Comparison of ENCODE assay signal across 8 cellular contexts in the genomic region with DNA sequence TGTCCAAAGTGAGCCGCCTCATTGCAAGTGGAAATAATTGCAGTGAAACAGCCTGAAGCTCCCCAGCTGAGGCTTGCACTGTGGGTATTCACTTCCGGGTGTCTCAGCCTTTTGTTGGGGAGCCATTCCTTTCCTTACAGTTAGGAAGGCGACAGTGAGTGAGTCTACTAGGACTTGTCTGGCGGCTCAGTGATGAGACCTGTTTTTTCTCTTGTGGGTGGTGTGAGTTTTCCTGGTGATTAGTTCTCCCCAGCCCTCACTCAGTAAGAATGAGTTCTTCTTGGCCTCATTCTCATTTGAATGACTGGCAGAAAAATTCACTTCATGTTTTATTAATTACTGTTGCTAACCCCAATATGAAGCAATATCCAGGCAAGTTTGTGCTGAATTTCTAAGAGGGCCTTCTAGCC. TPM values are rescaled to one million over a fixed set of nuclear protein-coding genes. Genes with fewer than 3 reads are reported as not detected.
DNase-seq lines count a peak whose midpoint lies in the region; ATAC-seq and TF ChIP-seq lines count a peak whose summit lies in the region.

No MANE protein-coding gene starts in this region.

- H3K4me1 Mint-ChIP-seq in T-cell, result peaks cover 32 to 45% (median 36%) of the 10 kb centered on the region in 3 donors
- H3K4me1 Mint-ChIP-seq in stimulated activated effector memory CD8-positive, alpha-beta T cell treated with anti-CD3 and anti-CD28 coated beads, Interleukin-12 subunit alpha, Interleukin-12 subunit beta, amount 100 ng/mL, for 72 hours, result peaks cover 12% of the 10 kb centered on the region

- 71 to 73% methylated on average over 4 of the region's 4 CpGs for WGBS in aorta, 2 donors

- peak overlapping the region; percentile 79 to 82 for H3K27ac Mint-ChIP-seq in T-cell
- H3K27ac Mint-ChIP-seq in stimulated activated effector memory CD8-positive, alpha-beta T cell treated with anti-CD3 and anti-CD28 coated beads, Interleukin-12 subunit alpha, Interleukin-12 subunit beta, amount 100 ng/mL, for 72 hours, result peak overlapping the region; percentile 87

- H3K4me3 ChIP-seq in aorta (ENCODE audit: low read length in 2 of 2), result no peak overlapping the region

- DNase-seq in SIG-M5 treated with dmso at 0.1 percent for 504 hours (lab: John Stamatoyannopoulos, UW; ENCODE audit: unreplicated experiment) (peak; percentile 54), SIG-M5 (lab: John Stamatoyannopoulos, UW) (no peak), T-cell (no peak), epithelial cell of prostate (ENCODE audit: low read depth, low spot score) (no peak), GM10248 (ENCODE audit: extremely low spot score) (no peak), aorta (no peak)
- DNase-seq in stimulated activated effector memory CD8-positive, alpha-beta T cell treated with anti-CD3 and anti-CD28 coated beads, Interleukin-12 subunit alpha, Interleukin-12 subunit beta, amount 100 ng/mL, for 72 hours (ENCODE audit: low spot score in 2 of 2), result no peak

- H3K27ac ChIP-seq in epithelial cell of prostate (peak overlapping the region; percentile 91), aorta (ENCODE audit: low read depth in 1 of 2, low read length in 2 of 2) (no peak overlapping the region)

- no peaks in the 10 kb centered on the region for H3K9me3 ChIP-seq in aorta (ENCODE audit: control insufficient read depth, low read length)

- no peak for TF ChIP-seq CTCF in GM10248 (IDR thresholded peaks at IDR 0.05; ENCODE audit: control extremely low read depth, extremely low read depth, low read depth, missing control alignments)

- no peaks in the 10 kb centered on the region for H3K27me3 ChIP-seq in aorta (ENCODE audit: control insufficient read depth in 1 of 2, insufficient read depth in 2 of 2, low read length in 1 of 2)

- peak overlapping the region; percentile 65 to 87 (median 73) for H3K4me3 Mint-ChIP-seq in T-cell
- peak overlapping the region; percentile 59 for H3K4me3 Mint-ChIP-seq in stimulated activated effector memory CD8-positive, alpha-beta T cell treated with anti-CD3 and anti-CD28 coated beads, Interleukin-12 subunit alpha, Interleukin-12 subunit beta, amount 100 ng/mL, for 72 hours

- intact Hi-C loops in aorta (cut with DNase I), result no loop called here

- peaks cover 5 to 11% of the 10 kb centered on the region in 2 donors for H3K36me3 ChIP-seq in aorta (ENCODE audit: control insufficient read depth in 1 of 2, insufficient read depth in 2 of 2, low read length in 1 of 2)

- H3K9me3 Mint-ChIP-seq in T-cell, result no peaks in the 10 kb centered on the region
- no peaks in the 10 kb centered on the region for H3K9me3 Mint-ChIP-seq in stimulated activated effector memory CD8-positive, alpha-beta T cell treated with anti-CD3 and anti-CD28 coated beads, Interleukin-12 subunit alpha, Interleukin-12 subunit beta, amount 100 ng/mL, for 72 hours

- peaks cover 19% of the 10 kb centered on the region for H3K36me3 Mint-ChIP-seq in T-cell
- peaks cover 93% of the 10 kb centered on the region for H3K36me3 Mint-ChIP-seq in stimulated activated effector memory CD8-positive, alpha-beta T cell treated with anti-CD3 and anti-CD28 coated beads, Interleukin-12 subunit alpha, Interleukin-12 subunit beta, amount 100 ng/mL, for 72 hours

- CTCF ChIA-PET in T-cell (lab: Charles Lee), result no interaction called here
- CTCF ChIA-PET in GM10248 (lab: Yijun Ruan, JAX), result interaction anchor here (0.9 kb wide), 1 partner anchor 22 kb away, joined by 3 read pairs; no protein-coding TSS in a partner anchor

- ATAC-seq in T-cell (replicated peaks in 1 of 4), result no peak
- peak; percentile 4 for ATAC-seq in stimulated activated effector memory CD8-positive, alpha-beta T cell treated with anti-CD3 and anti-CD28 coated beads, Interleukin-12 subunit alpha, Interleukin-12 subunit beta, amount 100 ng/mL, for 72 hours
- ATAC-seq in aorta (ENCODE audit: low FRiP score), result no peak
- ATAC-seq in HG02938 (IDR thresholded peaks at IDR 0.05; ENCODE audit: unreplicated experiment), result no peak

- H3K4me1 ChIP-seq in aorta (ENCODE audit: control insufficient read depth in 1 of 2, insufficient read depth in 2 of 2, low read length in 2 of 2), result peaks cover 0 to 6% of the 10 kb centered on the region in 2 donors

- peaks cover 0 to 2% of the 10 kb centered on the region in 2 donors for H3K27me3 Mint-ChIP-seq in T-cell

- POLR2A ChIA-PET in T-cell (lab: Charles Lee) (interaction anchor here in 1 of 2 donors (0.5 to 1.9 kb wide), 2 partner anchors 28 to 54 kb away, joined by 3 to 8 read pairs; a partner anchor contains a TSS), GM10248 (lab: Yijun Ruan, JAX) (interaction anchor here (0.6 kb wide), 1 partner anchor 26 kb away, joined by 5 read pairs; no protein-coding TSS in a partner anchor)

RNA-seq across cellular contexts. Expression of a gene that starts 2.6 kb away (rescaled TPM):
- total RNA-seq in T-cell, result 100 to 1,000 TPM in 1 of 5 donors, 10 to 100 TPM in 4; 66.3 to 108 (median 94.8) TPM
- total RNA-seq in aorta, result 100 to 1,000 TPM; 145 to 148 TPM
- polyA plus RNA-seq in aorta, result 100 to 1,000 TPM; 134 to 189 TPM

RNA-seq across cellular contexts. Expression of a gene that starts 17.2 kb away (rescaled TPM):
- total RNA-seq in T-cell (10 to 100 TPM; 32.2 to 51.0 (median 46.8) TPM), aorta (10 to 100 TPM; 25.6 to 27.2 TPM)
- 10 to 100 TPM; 39.4 to 41.9 TPM for polyA plus RNA-seq in aorta

RNA-seq across cellular contexts. Expression of a gene that starts 17.4 kb away (rescaled TPM):
- total RNA-seq in T-cell (10 to 100 TPM; 16.1 to 38.8 (median 36.2) TPM), aorta (10 to 100 TPM; 29.6 to 35.6 TPM)
- 10 to 100 TPM; 17.8 to 27.8 TPM for polyA plus RNA-seq in aorta

RNA-seq across cellular contexts. Expression of a gene that starts 27.4 kb away (rescaled TPM):
- 10 to 100 TPM; 25.9 to 91.4 (median 33.5) TPM for total RNA-seq in T-cell
- 10 to 100 TPM; 25.1 to 31.9 TPM for total RNA-seq in aorta
- 10 to 100 TPM in 1 of 2 donors, 1 to 10 TPM in 1; 6.4 to 10.7 TPM for polyA plus RNA-seq in aorta
